ENCODE assay signal across 10 cellular contexts in genomic region chr1:97192872-97193572, GRCh38.
A peak's percentile ranks its signal among the peaks of the same experiment; 100 is the strongest.
DNase-seq lines count a peak whose midpoint lies in the region; ATAC-seq and TF ChIP-seq lines count a peak whose summit lies in the region.
"Had no signal": no experiment of that assay in that cellular context is flagged by ENCODE, and none has a peak within 500 bp of the region (broad histone marks: within the 10 kb centered on the region; RNA-seq: fewer than 3 reads in every experiment).

No MANE protein-coding gene starts in this region.

- H3K27me3 ChIP-seq in Caco-2 (replicated peaks; ENCODE audit: control insufficient read depth, insufficient read depth, low read length) (no peaks in the 10 kb centered on the region), neural cell (ENCODE audit: insufficient read depth, low read depth, low read length) (no peaks in the 10 kb centered on the region), uterus (no peaks in the 10 kb centered on the region)
- H3K27me3 ChIP-seq: adrenal gland had no signal

- H3F3A ChIP-seq in neural cell (ENCODE audit: insufficient read depth, low read length, poor library complexity, severe bottlenecking) = no peaks in the 10 kb centered on the region

- H3K27me3 Mint-ChIP-seq in Caco-2 (ENCODE audit: insufficient read depth, unreplicated experiment) = no peaks in the 10 kb centered on the region

- TF ChIP-seq POLR2A in uterus (IDR thresholded peaks at IDR 0.05) = no peak
- no peak for TF ChIP-seq POLR2A in erythroblast (IDR thresholded peaks at IDR 0.05; ENCODE audit: low read length)

- no peak for TF ChIP-seq CTCF in Caco-2 (IDR thresholded peaks at IDR 0.05; ENCODE audit: insufficient read depth in 1 of 2, low read depth in 1 of 2, low read length in 1 of 2, severe bottlenecking in 1 of 2, unreplicated experiment in 1 of 2)
- no peak for TF ChIP-seq CTCF in epithelial cell of esophagus (IDR thresholded peaks at IDR 0.05; ENCODE audit: insufficient read depth, low read depth, low read length, missing control alignments)
- peak; percentile 21 for TF ChIP-seq CTCF in neural cell (IDR thresholded peaks at IDR 0.05; ENCODE audit: poor library complexity, severe bottlenecking)
- TF ChIP-seq CTCF in uterus (IDR thresholded peaks at IDR 0.05) = no peak

- H3K36me3 ChIP-seq in Caco-2 (ENCODE audit: control insufficient read depth, insufficient read depth, low read length) = no peaks in the 10 kb centered on the region
- H3K36me3 ChIP-seq in neural cell (ENCODE audit: insufficient read depth, low read length) = no peaks in the 10 kb centered on the region
- H3K36me3 ChIP-seq in uterus = no peaks in the 10 kb centered on the region
- H3K36me3 ChIP-seq: adrenal gland had no signal

- no peak overlapping the region for H2AFZ ChIP-seq in neural cell (ENCODE audit: low read depth, low read length)
- H2AFZ ChIP-seq: parathyroid adenoma had no signal

- TF ChIP-seq RAD21 in neural cell (conservative IDR thresholded peaks at IDR 0.05) = peak; percentile 12

- H3K9me3 ChIP-seq in Caco-2 (no peaks in the 10 kb centered on the region), neural cell (ENCODE audit: low read length) (no peaks in the 10 kb centered on the region), uterus (no peaks in the 10 kb centered on the region)
- H3K9me3 ChIP-seq: adrenal gland had no signal

- no peak overlapping the region for H3K9ac ChIP-seq in neural cell (ENCODE audit: low read length)
- H3K9ac ChIP-seq: parathyroid adenoma had no signal

- peaks cover 6% of the 10 kb centered on the region; the same call in 1 of the 2 replicates for H3K4me1 ChIP-seq in Caco-2
- H3K4me1 ChIP-seq in uterus = no peaks in the 10 kb centered on the region
- H3K4me1 ChIP-seq: adrenal gland, parathyroid adenoma had no signal

- H3K4me3 ChIP-seq in Caco-2 (ENCODE audit: low read depth, low read length) (no peak overlapping the region), epithelial cell of esophagus (ENCODE audit: low read length) (peak overlapping the region; percentile 11), neural cell (ENCODE audit: low read length) (no peak overlapping the region), uterus (no peak overlapping the region)
- H3K4me3 ChIP-seq: adrenal gland had no signal

- DNase-seq in Caco-2 (peak in 1 of 2 experiments; percentile 13), NCI-H226 (peak; percentile 96), epithelial cell of esophagus (ENCODE audit: low read depth) (peak; percentile 94), uterus (no peak), SW480 (ENCODE audit: low spot score) (no peak), erythroblast (lab: John Stamatoyannopoulos, UW) (no peak)

- H3K36me3 Mint-ChIP-seq in Caco-2 (ENCODE audit: insufficient read depth, unreplicated experiment) = no peaks in the 10 kb centered on the region

- H3K4me2 ChIP-seq in neural cell (ENCODE audit: low read length) = no peak overlapping the region

- H3K79me2 ChIP-seq in neural cell (replicated peaks; ENCODE audit: insufficient read depth, low read length) = no peaks in the 10 kb centered on the region
- H3K79me2 ChIP-seq: parathyroid adenoma had no signal

- no peak for ATAC-seq in GM19351 (IDR thresholded peaks at IDR 0.05; ENCODE audit: unreplicated experiment)

- H4K20me1 ChIP-seq in neural cell (ENCODE audit: insufficient read depth) = no peaks in the 10 kb centered on the region

- peak overlapping the region; percentile 27 for H3K4me3 Mint-ChIP-seq in Caco-2 (ENCODE audit: unreplicated experiment)

- no peaks in the 10 kb centered on the region for H3K9me2 ChIP-seq in neural cell (ENCODE audit: insufficient read depth, low read length)

- BruUV-seq in Caco-2 (replicated peaks; lab: Mats Ljungman, UMichigan) = no TSS peak

- CTCF ChIA-PET in Caco-2 (lab: Charles Lee) = no interaction called here

- POLR2A ChIA-PET in Caco-2 (lab: Charles Lee) = no interaction called here

- H3K9me3 Mint-ChIP-seq in Caco-2 (ENCODE audit: unreplicated experiment) = no peaks in the 10 kb centered on the region

- H3K27ac ChIP-seq in neural cell (ENCODE audit: low read length) (no peak overlapping the region), uterus (no peak overlapping the region)
- H3K27ac ChIP-seq: adrenal gland, parathyroid adenoma had no signal

- H3K4me1 Mint-ChIP-seq in Caco-2 (ENCODE audit: low read depth, unreplicated experiment) = no peaks in the 10 kb centered on the region

- TF ChIP-seq EP300 in neural cell (conservative IDR thresholded peaks at IDR 0.05; ENCODE audit: poor library complexity, severe bottlenecking) = no peak

- H3K27ac Mint-ChIP-seq in Caco-2 (ENCODE audit: unreplicated experiment) = no peak overlapping the region

- intact Hi-C loops in Caco-2 (cut with micrococcal nuclease; ENCODE audit: unreplicated experiment) (no loop called here), uterus (cut with DNase I; ENCODE audit: low total_unique reads) (no loop called here)

TF ChIP-seq in neural cell, 6 proteins besides CTCF, POLR2A, EP300 and RAD21:
- TF ChIP-seq, protein P1, sequence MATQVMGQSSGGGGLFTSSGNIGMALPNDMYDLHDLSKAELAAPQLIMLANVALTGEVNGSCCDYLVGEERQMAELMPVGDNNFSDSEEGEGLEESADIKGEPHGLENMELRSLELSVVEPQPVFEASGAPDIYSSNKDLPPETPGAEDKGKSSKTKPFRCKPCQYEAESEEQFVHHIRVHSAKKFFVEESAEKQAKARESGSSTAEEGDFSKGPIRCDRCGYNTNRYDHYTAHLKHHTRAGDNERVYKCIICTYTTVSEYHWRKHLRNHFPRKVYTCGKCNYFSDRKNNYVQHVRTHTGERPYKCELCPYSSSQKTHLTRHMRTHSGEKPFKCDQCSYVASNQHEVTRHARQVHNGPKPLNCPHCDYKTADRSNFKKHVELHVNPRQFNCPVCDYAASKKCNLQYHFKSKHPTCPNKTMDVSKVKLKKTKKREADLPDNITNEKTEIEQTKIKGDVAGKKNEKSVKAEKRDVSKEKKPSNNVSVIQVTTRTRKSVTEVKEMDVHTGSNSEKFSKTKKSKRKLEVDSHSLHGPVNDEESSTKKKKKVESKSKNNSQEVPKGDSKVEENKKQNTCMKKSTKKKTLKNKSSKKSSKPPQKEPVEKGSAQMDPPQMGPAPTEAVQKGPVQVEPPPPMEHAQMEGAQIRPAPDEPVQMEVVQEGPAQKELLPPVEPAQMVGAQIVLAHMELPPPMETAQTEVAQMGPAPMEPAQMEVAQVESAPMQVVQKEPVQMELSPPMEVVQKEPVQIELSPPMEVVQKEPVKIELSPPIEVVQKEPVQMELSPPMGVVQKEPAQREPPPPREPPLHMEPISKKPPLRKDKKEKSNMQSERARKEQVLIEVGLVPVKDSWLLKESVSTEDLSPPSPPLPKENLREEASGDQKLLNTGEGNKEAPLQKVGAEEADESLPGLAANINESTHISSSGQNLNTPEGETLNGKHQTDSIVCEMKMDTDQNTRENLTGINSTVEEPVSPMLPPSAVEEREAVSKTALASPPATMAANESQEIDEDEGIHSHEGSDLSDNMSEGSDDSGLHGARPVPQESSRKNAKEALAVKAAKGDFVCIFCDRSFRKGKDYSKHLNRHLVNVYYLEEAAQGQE (IDR thresholded peaks at IDR 0.05; ENCODE audit: borderline replicate concordance) = no peak
- TF ChIP-seq SMC3 (conservative IDR thresholded peaks at IDR 0.05; ENCODE audit: poor library complexity) = no peak
- TF ChIP-seq MXI1 (conservative IDR thresholded peaks at IDR 0.05; ENCODE audit: poor library complexity, severe bottlenecking) = no peak
- TF ChIP-seq POLR2AphosphoS5 (IDR thresholded peaks at IDR 0.05) = no peak
- TF ChIP-seq TAF1 (IDR thresholded peaks at IDR 0.05; ENCODE audit: low read depth) = no peak
- no peak for TF ChIP-seq EZH2 (IDR thresholded peaks at IDR 0.05; ENCODE audit: borderline replicate concordance, insufficient read depth, low read length, poor library complexity, severe bottlenecking)

Comparison
In these comparisons a context has a peak if more than half of its experiments do, and no peak if none do; other contexts are left out.
1. DNase-seq: peak in NCI-H226 (single experiment) and epithelial cell of esophagus (single experiment); none in uterus (0 of 2), SW480 (single experiment) and erythroblast (0 of 2).